Comparison of ENCODE assay signal across 11 cellular contexts in the genomic region with DNA sequence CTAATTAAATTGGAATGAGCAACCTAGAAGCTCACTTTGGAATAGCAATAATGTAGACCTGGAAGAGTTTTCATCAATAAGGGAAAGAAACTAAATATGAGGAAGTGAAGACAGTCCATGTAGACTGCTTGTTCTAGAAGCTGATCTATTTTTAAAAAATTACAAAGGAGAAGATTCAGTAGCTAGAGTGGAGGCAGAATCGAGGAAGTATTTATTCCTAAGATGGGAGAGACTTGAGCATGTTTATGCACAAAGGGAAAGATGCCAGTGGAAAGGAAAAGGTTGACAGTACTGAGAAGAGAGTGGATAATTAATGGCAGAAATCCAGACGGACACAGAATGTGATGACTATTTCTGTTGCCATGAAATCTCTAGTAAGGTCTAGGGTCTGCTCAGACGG.
DNase-seq lines count a peak whose midpoint lies in the region; ATAC-seq, FAIRE-seq and TF ChIP-seq lines count a peak whose summit lies in the region.
"Had no signal": no experiment of that assay in that cellular context is flagged by ENCODE, and none has a peak within 500 bp of the region (broad histone marks: within the 10 kb centered on the region; RNA-seq: fewer than 3 reads in every experiment).

No MANE protein-coding gene starts in this region.

- CTCF ChIA-PET in H1 (lab: Charles Lee; ENCODE audit: partially characterized antibody), result interaction anchor here (0.9 to 1.5 kb wide), 3 partner anchors 9 to 473 kb away, joined by 3 to 4 read pairs (median 4); no protein-coding TSS in a partner anchor
- CTCF ChIA-PET in activated CD8-positive, alpha-beta T cell treated with anti-CD3 and anti-CD28 coated beads, Interleukin-2, amount 10 ng/mL, durations not matched to agents 7 days and 5 days (lab: Charles Lee), result no interaction called here

- H3K4me1 ChIP-seq in H1 (replicated peaks in 1 of 4; ENCODE audit: control insufficient read depth in 3 of 4, insufficient read depth in 4 of 4, low read length in 3 of 4), result peaks cover 0 to 10% (median 5%) of the 10 kb centered on the region in 4 experiments; a peak in 2 of 7 replicates
- peaks cover 16 to 27% of the 10 kb centered on the region in 2 donors for H3K4me1 ChIP-seq in muscle layer of duodenum (ENCODE audit: control insufficient read depth in 1 of 2, insufficient read depth in 2 of 2, low read length in 2 of 2)

- no peak for TF ChIP-seq EP300 in H1 (IDR thresholded peaks at IDR 0.05; ENCODE audit: borderline replicate concordance in 1 of 2, low read depth in 2 of 2, low read length in 2 of 2)

- POLR2A ChIA-PET in H1 (lab: Charles Lee; ENCODE audit: partially characterized antibody), result no interaction called here
- POLR2A ChIA-PET in activated CD8-positive, alpha-beta T cell treated with anti-CD3 and anti-CD28 coated beads, Interleukin-2, amount 10 ng/mL, durations not matched to agents 7 days and 5 days (lab: Charles Lee), result no interaction called here

- TF ChIP-seq CTCF in AG09319 (IDR thresholded peaks at IDR 0.05; ENCODE audit: low read depth, low read length), result no peak
- TF ChIP-seq CTCF in H1 (IDR thresholded peaks at IDR 0.05; ENCODE audit: control extremely low read depth in 1 of 3, insufficient read depth in 1 of 3, low read depth in 1 of 3, low read length in 3 of 3), result no peak

- no peaks in the 10 kb centered on the region for H3K23me2 ChIP-seq in H1 (ENCODE audit: low read depth, low read length)

- H3K27ac ChIP-seq in H1 (ENCODE audit: low read depth, low read length) (no peak overlapping the region), muscle layer of duodenum (ENCODE audit: low read length) (peak overlapping the region; percentile 77)

- H3K27ac Mint-ChIP-seq in activated CD8-positive, alpha-beta T cell treated with anti-CD3 and anti-CD28 coated beads, Interleukin-2, amount 10 ng/mL, durations not matched to agents 7 days and 5 days, result no peak overlapping the region
- H3K27ac Mint-ChIP-seq: activated CD4-positive, alpha-beta T cell treated with anti-CD3 and anti-CD28 coated beads, Interleukin-2, amount 10 ng/mL, durations not matched to agents 7 days and 5 days; memory B cell had no signal

- no peak for ATAC-seq in activated CD8-positive, alpha-beta T cell treated with anti-CD3 and anti-CD28 coated beads, Interleukin-2, amount 10 ng/mL, durations not matched to agents 7 days and 5 days

- 86% methylated on average over 3 of the region's 3 CpGs; no CpG with 5 or more reads in 1 of the 2 experiments for WGBS in H1 (ENCODE audit: extremely low coverage in 1 of 2, insufficient coverage in 1 of 2, insufficient read length in 1 of 2, insufficient replicate concordance in 2 of 2, low coverage in 1 of 2, low lambda C conversion rate in 2 of 2, missing lambda C conversion rate in 1 of 2), 2 experiments

- no peaks in the 10 kb centered on the region; a peak in 1 of 7 replicates for H3K27me3 ChIP-seq in H1 (replicated peaks in 1 of 4; ENCODE audit: control insufficient read depth in 3 of 4, extremely low read depth in 1 of 4, insufficient read depth in 3 of 4, low read length in 3 of 4)
- no peaks in the 10 kb centered on the region for H3K27me3 ChIP-seq in muscle layer of duodenum (ENCODE audit: low read depth, low read length)

- H2AFZ ChIP-seq in H1 (ENCODE audit: low read length), result no peak overlapping the region

- H3K23ac ChIP-seq in H1 (ENCODE audit: insufficient read length), result no peak overlapping the region

- H4K8ac ChIP-seq in H1 (ENCODE audit: extremely low read depth, insufficient read depth, low read length), result no peak overlapping the region

- H2BK12ac ChIP-seq in H1 (ENCODE audit: low read depth, low read length), result no peak overlapping the region

- no peaks in the 10 kb centered on the region for H3K79me2 ChIP-seq in H1 (ENCODE audit: control insufficient read depth in 1 of 2, insufficient read depth in 2 of 2, low read length in 2 of 2)

- no peak overlapping the region for H2BK20ac ChIP-seq in H1 (ENCODE audit: low read length)

- H3K27me3 Mint-ChIP-seq in activated CD8-positive, alpha-beta T cell treated with anti-CD3 and anti-CD28 coated beads, Interleukin-2, amount 10 ng/mL, durations not matched to agents 7 days and 5 days (ENCODE audit: low read depth), result no peaks in the 10 kb centered on the region
- H3K27me3 Mint-ChIP-seq: activated CD4-positive, alpha-beta T cell treated with anti-CD3 and anti-CD28 coated beads, Interleukin-2, amount 10 ng/mL, durations not matched to agents 7 days and 5 days; memory B cell had no signal

- H3K9ac ChIP-seq in H1 (replicated peaks in 1 of 4; ENCODE audit: extremely low read depth in 1 of 4, low read depth in 3 of 4, low read length in 3 of 4), result no peak overlapping the region

- H3K18ac ChIP-seq in H1 (ENCODE audit: extremely low read depth, low read length), result no peak overlapping the region; the same call in 1 of the 2 replicates

- peak overlapping the region; percentile 31 for H2BK120ac ChIP-seq in H1 (replicated peaks; ENCODE audit: low read depth, low read length)

- no peak overlapping the region for H4K5ac ChIP-seq in H1 (ENCODE audit: insufficient read length, low read depth, low read length)

- no peaks in the 10 kb centered on the region for H3K4me1 Mint-ChIP-seq in activated CD8-positive, alpha-beta T cell treated with anti-CD3 and anti-CD28 coated beads, Interleukin-2, amount 10 ng/mL, durations not matched to agents 7 days and 5 days (ENCODE audit: low read depth)
- H3K4me1 Mint-ChIP-seq: activated CD4-positive, alpha-beta T cell treated with anti-CD3 and anti-CD28 coated beads, Interleukin-2, amount 10 ng/mL, durations not matched to agents 7 days and 5 days; memory B cell had no signal

- H3K4me2 ChIP-seq in H1 (ENCODE audit: insufficient read depth in 1 of 2, low read depth in 2 of 2, low read length in 2 of 2), result no peak overlapping the region

- FAIRE-seq in H1 (lab: Jason Lieb, UNC), result no peak
- FAIRE-seq: colon had no signal

- TF ChIP-seq RAD21 in H1 (IDR thresholded peaks at IDR 0.05 in 1 of 2, conservative IDR thresholded peaks at IDR 0.05 in 1 of 2; ENCODE audit: low read depth in 2 of 2, low read length in 2 of 2), result no peak

- no peak for TF ChIP-seq POLR2A in H1 (IDR thresholded peaks at IDR 0.05; ENCODE audit: control extremely low read depth in 1 of 2, low read depth in 2 of 2, low read length in 2 of 2)

- no peak overlapping the region for H2BK15ac ChIP-seq in H1 (ENCODE audit: low read length)

- no peaks in the 10 kb centered on the region for H4K20me1 ChIP-seq in H1 (replicated peaks in 1 of 2; ENCODE audit: control insufficient read depth in 1 of 2, insufficient read depth in 2 of 2, low read length in 2 of 2)

- no peaks in the 10 kb centered on the region for H3K36me3 Mint-ChIP-seq in activated CD8-positive, alpha-beta T cell treated with anti-CD3 and anti-CD28 coated beads, Interleukin-2, amount 10 ng/mL, durations not matched to agents 7 days and 5 days (ENCODE audit: low read depth)
- H3K36me3 Mint-ChIP-seq: memory B cell had no signal

- no peaks in the 10 kb centered on the region for H3K79me1 ChIP-seq in H1 (ENCODE audit: low read depth, low read length)

- no peak overlapping the region for H3K4me3 Mint-ChIP-seq in activated CD8-positive, alpha-beta T cell treated with anti-CD3 and anti-CD28 coated beads, Interleukin-2, amount 10 ng/mL, durations not matched to agents 7 days and 5 days
- H3K4me3 Mint-ChIP-seq: activated CD4-positive, alpha-beta T cell treated with anti-CD3 and anti-CD28 coated beads, Interleukin-2, amount 10 ng/mL, durations not matched to agents 7 days and 5 days; memory B cell had no signal

- no peak overlapping the region for H3K14ac ChIP-seq in H1 (ENCODE audit: insufficient read length)

- no peak overlapping the region for H2AK5ac ChIP-seq in H1 (ENCODE audit: low read depth, low read length)

- H3K9me3 Mint-ChIP-seq in activated CD8-positive, alpha-beta T cell treated with anti-CD3 and anti-CD28 coated beads, Interleukin-2, amount 10 ng/mL, durations not matched to agents 7 days and 5 days (ENCODE audit: insufficient read depth), result no peaks in the 10 kb centered on the region

- H3K9me3 ChIP-seq in H1 (ENCODE audit: insufficient read depth in 2 of 2, low read depth in 1 of 2, low read length in 1 of 2) (no peaks in the 10 kb centered on the region), muscle layer of duodenum (ENCODE audit: control insufficient read depth in 1 of 2, low read length in 2 of 2) (no peaks in the 10 kb centered on the region)

- H3K4me3 ChIP-seq in H1 (ENCODE audit: extremely low read depth in 1 of 4, insufficient read depth in 2 of 4, low read depth in 3 of 4, low read length in 4 of 4), result no peak overlapping the region
- H3K4me3 ChIP-seq in muscle layer of duodenum (ENCODE audit: low read depth in 1 of 2, low read length in 2 of 2), result peak overlapping the region; percentile 19 to 40

- H3K36me3 ChIP-seq in H1 (ENCODE audit: control insufficient read depth in 2 of 4, insufficient read depth in 4 of 4, low read length in 3 of 4), result no peaks in the 10 kb centered on the region
- no peaks in the 10 kb centered on the region for H3K36me3 ChIP-seq in muscle layer of duodenum (ENCODE audit: control insufficient read depth in 1 of 2, insufficient read depth in 2 of 2, low read length in 2 of 2)

- DNase-seq in AG09319 (ENCODE audit: extremely low read depth, low read depth) (peak; percentile 2), NCI-H446 treated with DMSO at 0.1 percent for 48 hours (lab: John Stamatoyannopoulos, UW) (peak; percentile 70), H1 (ENCODE audit: low read depth in 1 of 2, low spot score in 2 of 2) (no peak), mucosa of gallbladder (ENCODE audit: low spot score) (no peak), NCI-H2107 treated with DMSO at 0.1 percent for 48 hours (lab: John Stamatoyannopoulos, UW; ENCODE audit: unreplicated experiment) (no peak), activated T-cell treated with anti-CD3 and anti-CD28 coated beads for 4 hours (no peak)
- no peak for DNase-seq in activated CD8-positive, alpha-beta T cell treated with anti-CD3 and anti-CD28 coated beads, Interleukin-2, amount 10 ng/mL, durations not matched to agents 7 days and 5 days
- DNase-seq: activated CD4-positive, alpha-beta T cell treated with anti-CD3 and anti-CD28 coated beads, Interleukin-2, amount 10 ng/mL, durations not matched to agents 7 days and 5 days had no signal

- H4K91ac ChIP-seq in H1 (replicated peaks; ENCODE audit: insufficient read length, low read length), result no peak overlapping the region

- H3K56ac ChIP-seq in H1 (replicated peaks; ENCODE audit: insufficient read length, low read depth, low read length), result no peak overlapping the region

- no peak overlapping the region for H3K4ac ChIP-seq in H1 (replicated peaks; ENCODE audit: insufficient read length, low read depth, low read length)

- H2BK5ac ChIP-seq in H1 (ENCODE audit: low read depth, low read length), result no peak overlapping the region

TF ChIP-seq in H1, 55 proteins besides CTCF, POLR2A, EP300 and RAD21 (continues in another document):
- TF ChIP-seq, protein P1, sequence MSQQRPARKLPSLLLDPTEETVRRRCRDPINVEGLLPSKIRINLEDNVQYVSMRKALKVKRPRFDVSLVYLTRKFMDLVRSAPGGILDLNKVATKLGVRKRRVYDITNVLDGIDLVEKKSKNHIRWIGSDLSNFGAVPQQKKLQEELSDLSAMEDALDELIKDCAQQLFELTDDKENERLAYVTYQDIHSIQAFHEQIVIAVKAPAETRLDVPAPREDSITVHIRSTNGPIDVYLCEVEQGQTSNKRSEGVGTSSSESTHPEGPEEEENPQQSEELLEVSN (IDR thresholded peaks at IDR 0.05), result no peak
- no peak for TF ChIP-seq SAP30 (IDR thresholded peaks at IDR 0.05; ENCODE audit: insufficient read depth, insufficient replicate concordance, low read length)

Comparison
In these comparisons a context has a peak if more than half of its experiments do, and no peak if none do; other contexts are left out.
1. DNase-seq: peak in AG09319 (single experiment) and NCI-H446 treated with DMSO at 0.1 percent for 48 hours (single experiment); none in H1 (0 of 2), mucosa of gallbladder (single experiment), NCI-H2107 treated with DMSO at 0.1 percent for 48 hours (single experiment), activated T-cell treated with anti-CD3 and anti-CD28 coated beads for 4 hours (single experiment) and activated CD8-positive, alpha-beta T cell treated with anti-CD3 and anti-CD28 coated beads, Interleukin-2, amount 10 ng/mL, durations not matched to agents 7 days and 5 days (single experiment).
2. H3K4me3 ChIP-seq: peak in muscle layer of duodenum (2 of 2); none in H1 (0 of 4).